Comparison of ENCODE assay signal across 22 cellular contexts in the genomic region with DNA sequence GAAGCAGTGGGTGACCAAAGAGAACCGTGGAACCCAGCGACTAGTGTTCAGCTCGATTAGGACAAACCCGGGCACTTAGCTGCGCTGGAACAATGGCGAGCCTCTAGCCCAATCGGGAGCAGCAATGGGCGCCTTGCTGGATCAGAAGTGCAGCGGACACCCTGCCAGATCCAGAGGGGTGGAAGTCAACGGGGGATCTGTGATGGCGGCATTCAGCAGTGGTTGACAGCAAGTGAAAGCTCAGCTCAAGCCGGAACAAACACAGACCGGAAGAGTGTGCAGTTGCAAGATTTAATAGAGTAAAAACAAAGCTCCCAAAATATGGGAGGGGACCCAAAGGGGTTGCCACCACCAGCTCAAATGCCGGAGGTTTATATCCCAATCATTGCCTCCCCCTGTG.
"Had no signal": no experiment of that assay in that cellular context is flagged by ENCODE, and none has a peak within 500 bp of the region (broad histone marks: within the 10 kb centered on the region; RNA-seq: fewer than 3 reads in every experiment).

No MANE protein-coding gene starts in this region.

- H3K27me3 ChIP-seq: adrenal gland, gastrocnemius medialis, ovary, testis had no signal

- H3K4me1 ChIP-seq: adrenal gland, gastrocnemius medialis, testis had no signal

- H3K9me3 ChIP-seq: adrenal gland, gastrocnemius medialis, testis had no signal

- H3K36me3 ChIP-seq: adrenal gland, gastrocnemius medialis, ovary had no signal

- FAIRE-seq: bronchial epithelial cell, keratinocyte had no signal

- H3K4me2 ChIP-seq: smooth muscle cell had no signal

- DNase-seq: activated CD4-positive, alpha-beta T cell treated with anti-CD3 and anti-CD28 coated beads for 36 hours; activated CD4-positive, alpha-beta T cell treated with anti-CD3 and anti-CD28 coated beads, Interleukin-2, amount 50 U/mL, for 48 hours; activated gamma-delta T cell treated with Interleukin-2 at 50 U/mL for 16 hours; adrenal gland; cerebellar nuclear complex; effector CD8-positive, alpha-beta T cell; gastrocnemius medialis; head of caudate nucleus; natural killer cell; ovary; stimulated activated CD4-positive, alpha-beta T cell treated with anti-CD3 and anti-CD28 coated beads, Interleukin-4, amount 100 ng/mL, for 24 hours; testis had no signal

- H3K27ac ChIP-seq: adrenal gland, gastrocnemius medialis, ovary, testis, VCaP had no signal

- ATAC-seq: activated CD4-positive, alpha-beta T cell treated with anti-CD3 and anti-CD28 coated beads for 36 hours; activated naive CD4-positive, alpha-beta T cell treated with anti-CD3 and anti-CD28 coated beads, Interleukin-2, amount 50 U/mL, for 72 hours; esophagus mucosa; gastrocnemius medialis; left lobe of liver; natural killer cell; sciatic nerve; stimulated activated memory B cell treated with anti-CD40 and anti-IgM and Interleukin-4, amounts not matched to agents 10 μg/mL and 1 μg/mL and 100 μg/mL, for 72 hours had no signal

- H3K4me3 ChIP-seq: adrenal gland, gastrocnemius medialis, lung, ovary, smooth muscle cell, testis had no signal
